In the genomic region with DNA sequence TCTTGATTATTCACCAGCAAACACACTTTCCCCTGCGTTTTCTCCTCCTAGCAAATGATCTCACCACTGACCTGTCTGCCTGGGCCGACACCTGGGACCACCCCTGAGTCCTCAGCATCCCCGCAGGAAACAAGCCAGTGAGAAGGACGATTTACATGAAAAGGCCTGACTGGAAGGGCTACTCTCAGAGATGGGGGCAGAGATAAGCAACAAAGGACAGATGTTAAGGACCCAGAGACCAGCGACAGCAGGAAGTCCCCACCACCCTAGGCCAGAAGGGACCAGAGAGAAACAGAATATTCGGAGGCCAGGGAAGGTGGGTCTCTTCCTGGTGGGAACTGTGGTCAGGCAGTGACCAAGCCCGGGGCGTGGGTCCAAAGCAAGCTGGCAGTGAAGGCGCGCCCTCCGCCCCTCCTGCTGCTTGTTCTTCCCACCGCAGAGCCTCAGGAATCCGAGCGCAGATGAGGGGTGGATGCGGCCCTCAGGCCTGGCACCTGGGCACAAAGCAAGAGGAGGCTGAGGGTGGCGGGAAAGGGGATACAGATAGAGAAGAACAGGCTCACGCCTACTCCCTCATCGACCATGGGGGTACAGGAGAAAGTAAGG, we compare ENCODE assay signal across 16 cellular contexts. TPM values are rescaled to one million over a fixed set of nuclear protein-coding genes. Genes with fewer than 3 reads are reported as not detected.
DNase-seq lines count a peak whose midpoint lies in the region; ATAC-seq, FAIRE-seq and TF ChIP-seq lines count a peak whose summit lies in the region.
"Had no signal": no experiment of that assay in that cellular context is flagged by ENCODE, and none has a peak within 500 bp of the region (broad histone marks: within the 10 kb centered on the region; RNA-seq: fewer than 3 reads in every experiment).

No MANE protein-coding gene starts in this region.

- H3K18ac ChIP-seq in H1 (ENCODE audit: extremely low read depth, low read length): no peak overlapping the region

- no peak for TF ChIP-seq POLR2A in H1 (IDR thresholded peaks at IDR 0.05; ENCODE audit: control extremely low read depth in 1 of 2, low read depth in 2 of 2, low read length in 2 of 2)

- H4K20me1 ChIP-seq in GM23338 (replicated peaks; ENCODE audit: insufficient read depth) (no peaks in the 10 kb centered on the region), H1 (replicated peaks in 1 of 2; ENCODE audit: control insufficient read depth in 1 of 2, insufficient read depth in 2 of 2, low read length in 2 of 2) (peaks cover 0 to 2% of the 10 kb centered on the region in 2 experiments), osteoblast (ENCODE audit: insufficient read depth, low read length) (no peaks in the 10 kb centered on the region)
- H4K20me1 ChIP-seq: BLaER1 had no signal

- H3K27me3 ChIP-seq in GM23338 (ENCODE audit: insufficient read depth) (no peaks in the 10 kb centered on the region), H1 (replicated peaks in 1 of 4; ENCODE audit: control insufficient read depth in 3 of 4, extremely low read depth in 1 of 4, insufficient read depth in 3 of 4, low read length in 3 of 4) (no peaks in the 10 kb centered on the region), osteoblast (ENCODE audit: insufficient read depth, low read length) (no peaks in the 10 kb centered on the region)
- H3K27me3 ChIP-seq: BLaER1 had no signal

- TF ChIP-seq RAD21 in H1 (IDR thresholded peaks at IDR 0.05 in 1 of 2, conservative IDR thresholded peaks at IDR 0.05 in 1 of 2; ENCODE audit: low read depth in 2 of 2, low read length in 2 of 2): no peak

- H3K4me2 ChIP-seq in GM23338: peak overlapping the region; percentile 52
- peak overlapping the region in 1 of 2 experiments; percentile 16; a peak in 1 of 4 replicates for H3K4me2 ChIP-seq in H1 (ENCODE audit: insufficient read depth in 1 of 2, low read depth in 2 of 2, low read length in 2 of 2)
- H3K4me2 ChIP-seq in osteoblast (ENCODE audit: insufficient read depth, low read length): no peak overlapping the region
- H3K4me2 ChIP-seq: BLaER1 had no signal

- no peak overlapping the region for H2BK120ac ChIP-seq in H1 (replicated peaks; ENCODE audit: low read depth, low read length)

- H2AK5ac ChIP-seq in H1 (ENCODE audit: low read depth, low read length): no peak overlapping the region

- H3K4me3 ChIP-seq in GM23338 (no peak overlapping the region), H1 (ENCODE audit: extremely low read depth in 1 of 4, insufficient read depth in 2 of 4, low read depth in 3 of 4, low read length in 4 of 4) (no peak overlapping the region), osteoblast (ENCODE audit: insufficient read depth, low read length) (no peak overlapping the region), coronary artery (no peak overlapping the region)
- H3K4me3 ChIP-seq: BLaER1, GM23248, HAP-1 had no signal

- no peak overlapping the region for H3K23ac ChIP-seq in H1 (ENCODE audit: insufficient read length)

- peaks cover 7% of the 10 kb centered on the region; the same call in 1 of the 2 replicates for H3K36me3 ChIP-seq in GM23338 (ENCODE audit: insufficient read depth)
- H3K36me3 ChIP-seq in H1 (ENCODE audit: control insufficient read depth in 2 of 4, insufficient read depth in 4 of 4, low read length in 3 of 4): no peaks in the 10 kb centered on the region
- no peaks in the 10 kb centered on the region for H3K36me3 ChIP-seq in osteoblast (ENCODE audit: insufficient read depth, low read length)
- H3K36me3 ChIP-seq: HAP-1 had no signal

- CTCF ChIA-PET in H1 (lab: Charles Lee; ENCODE audit: partially characterized antibody): interaction anchor here (0.8 to 1.4 kb wide), 5 partner anchors 11 to 43 kb away, joined by 3 to 4 read pairs (median 3); no protein-coding TSS in a partner anchor

- H4K91ac ChIP-seq in H1 (replicated peaks; ENCODE audit: insufficient read length, low read length): no peak overlapping the region

- H3K9me2 ChIP-seq in GM23338 (ENCODE audit: insufficient read depth): no peaks in the 10 kb centered on the region

- H3K9me3 ChIP-seq in H1 (ENCODE audit: insufficient read depth in 2 of 2, low read depth in 1 of 2, low read length in 1 of 2) (no peaks in the 10 kb centered on the region; a peak in 1 of 4 replicates), osteoblast (ENCODE audit: low read depth, low read length) (no peaks in the 10 kb centered on the region)

- no peak overlapping the region; the same call in 1 of the 2 replicates for H2BK20ac ChIP-seq in H1 (ENCODE audit: low read length)

- H3K36me3 Mint-ChIP-seq in GM23338 (ENCODE audit: low read depth): peaks cover 23% of the 10 kb centered on the region

- no peak for TF ChIP-seq CTCF in GM23338 (conservative IDR thresholded peaks at IDR 0.05; ENCODE audit: low read depth in 2 of 2)
- TF ChIP-seq CTCF in H1 (IDR thresholded peaks at IDR 0.05; ENCODE audit: control extremely low read depth in 1 of 3, insufficient read depth in 1 of 3, low read depth in 1 of 3, low read length in 3 of 3): no peak
- no peak for TF ChIP-seq CTCF in osteoblast (IDR thresholded peaks at IDR 0.05; ENCODE audit: extremely low read depth, low read depth, low read length)
- no peak for TF ChIP-seq CTCF in coronary artery (IDR thresholded peaks at IDR 0.05)

- peaks cover 18% of the 10 kb centered on the region for H3K27me3 Mint-ChIP-seq in GM23338 (ENCODE audit: insufficient read depth, low read depth, poor library complexity)
- H3K27me3 Mint-ChIP-seq: CD4-positive, alpha-beta memory T cell had no signal

- TF ChIP-seq EP300 in H1 (IDR thresholded peaks at IDR 0.05; ENCODE audit: borderline replicate concordance in 1 of 2, low read depth in 2 of 2, low read length in 2 of 2): no peak

- 0 out of 2 replicates have a peak, but pooled peaks cover 4% of the 10 kb centered on the region for H3F3A ChIP-seq in GM23338 (replicated peaks; ENCODE audit: low read depth)

- ATAC-seq in GM23338: peak; percentile 19

- no peak overlapping the region for H2BK15ac ChIP-seq in H1 (ENCODE audit: low read length)

- no peak overlapping the region for H2AFZ ChIP-seq in GM23338
- no peak overlapping the region for H2AFZ ChIP-seq in H1 (ENCODE audit: low read length)
- no peak overlapping the region for H2AFZ ChIP-seq in osteoblast (ENCODE audit: low read length)
- H2AFZ ChIP-seq: GM23248 had no signal

- H3K27ac ChIP-seq in GM23338 (ENCODE audit: low read depth) (peak overlapping the region; percentile 59; the same call in 1 of the 2 replicates), H1 (ENCODE audit: low read depth, low read length) (no peak overlapping the region), osteoblast (ENCODE audit: low read depth, low read length) (no peak overlapping the region), coronary artery (no peak overlapping the region)
- H3K27ac ChIP-seq: BLaER1, GM23248 had no signal

- DNase-seq in GM23338 (ENCODE audit: low spot score): peak; percentile 56
- no peak for DNase-seq in H1 (ENCODE audit: low read depth in 1 of 2, low spot score in 2 of 2)
- DNase-seq in iPS-NIHi7 (ENCODE audit: extremely low spot score): peak; percentile 39
- DNase-seq in osteoblast (ENCODE audit: insufficient read length, low spot score, missing footprints): peak; percentile 59
- DNase-seq in NCI-H748 (lab: John Stamatoyannopoulos, UW; ENCODE audit: unreplicated experiment): no peak
- DNase-seq in coronary artery (ENCODE audit: low spot score): no peak
- no peak for DNase-seq in T-helper 2 cell
- DNase-seq: 8988T, DMS153, DMS79, GF-D8, GM23248 had no signal

- peak overlapping the region; percentile 29 for H3K4me3 Mint-ChIP-seq in GM23338
- H3K4me3 Mint-ChIP-seq: CD14-positive monocyte; CD4-positive, alpha-beta memory T cell had no signal

- no peak overlapping the region for H4K8ac ChIP-seq in H1 (ENCODE audit: extremely low read depth, insufficient read depth, low read length)

- no peaks in the 10 kb centered on the region for H3K79me1 ChIP-seq in H1 (ENCODE audit: low read depth, low read length)

- peaks cover 40% of the 10 kb centered on the region for H3K4me1 Mint-ChIP-seq in GM23338
- H3K4me1 Mint-ChIP-seq: CD14-positive monocyte had no signal

- no peak overlapping the region for H2BK5ac ChIP-seq in H1 (ENCODE audit: low read depth, low read length)

- no peak overlapping the region for H3K27ac Mint-ChIP-seq in GM23338
- H3K27ac Mint-ChIP-seq: CD14-positive monocyte had no signal

- H2BK12ac ChIP-seq in H1 (ENCODE audit: low read depth, low read length): no peak overlapping the region

- H3K56ac ChIP-seq in H1 (replicated peaks; ENCODE audit: insufficient read length, low read depth, low read length): no peak overlapping the region

- no peak overlapping the region for H3K9ac ChIP-seq in H1 (replicated peaks in 1 of 4; ENCODE audit: extremely low read depth in 1 of 4, low read depth in 3 of 4, low read length in 3 of 4)
- H3K9ac ChIP-seq: BLaER1, GM23248 had no signal

- H3K9me3 Mint-ChIP-seq in GM23338: peaks cover 7% of the 10 kb centered on the region

- no peaks in the 10 kb centered on the region for H3K79me2 ChIP-seq in GM23338 (replicated peaks; ENCODE audit: insufficient read depth)
- H3K79me2 ChIP-seq in H1 (ENCODE audit: control insufficient read depth in 1 of 2, insufficient read depth in 2 of 2, low read length in 2 of 2): no peaks in the 10 kb centered on the region
- no peaks in the 10 kb centered on the region for H3K79me2 ChIP-seq in osteoblast (ENCODE audit: insufficient read depth, low read length)

- no peak overlapping the region for H4K5ac ChIP-seq in H1 (ENCODE audit: insufficient read length, low read depth, low read length)

- FAIRE-seq in H1 (lab: Jason Lieb, UNC): no peak

- POLR2A ChIA-PET in H1 (lab: Charles Lee; ENCODE audit: partially characterized antibody): no interaction called here

- H3K14ac ChIP-seq in H1 (ENCODE audit: insufficient read length): no peak overlapping the region

- no peak overlapping the region for H3K4ac ChIP-seq in H1 (replicated peaks; ENCODE audit: insufficient read length, low read depth, low read length)

- WGBS in H1 (ENCODE audit: extremely low coverage in 1 of 2, insufficient coverage in 1 of 2, insufficient read length in 1 of 2, insufficient replicate concordance in 2 of 2, low coverage in 1 of 2, low lambda C conversion rate in 2 of 2, missing lambda C conversion rate in 1 of 2), 2 experiments: 58% methylated on average over 18 of the region's 18 CpGs; no CpG with 5 or more reads in 1 of the 2 experiments

- peaks cover 37% of the 10 kb centered on the region for H3K4me1 ChIP-seq in GM23338 (ENCODE audit: insufficient read depth)
- H3K4me1 ChIP-seq in H1 (replicated peaks in 1 of 4; ENCODE audit: control insufficient read depth in 3 of 4, insufficient read depth in 4 of 4, low read length in 3 of 4): peaks cover 4 to 27% (median 21%) of the 10 kb centered on the region in 4 experiments; a peak in 6 of 7 replicates
- no peaks in the 10 kb centered on the region for H3K4me1 ChIP-seq in osteoblast (ENCODE audit: insufficient read depth, low read length)
- H3K4me1 ChIP-seq: BLaER1, HAP-1 had no signal

- H3K23me2 ChIP-seq in H1 (ENCODE audit: low read depth, low read length): no peaks in the 10 kb centered on the region; the same call in 1 of the 2 replicates

RNA-seq across cellular contexts. Expression of a gene that starts 55.8 kb away (rescaled TPM):
- total RNA-seq in GM23338 (2014; rRNA removed; shearing (Covaris generic)): 23.9 and 35.4 TPM in 2 replicates
- polyA plus RNA-seq in GM23338 (2016; fragmentation: Nextera tagmentation; extraction: Ambion mirVana): 16.4 and 17.7 TPM in 2 replicates
- 22.0 and 26.3 TPM in 2 replicates for total RNA-seq in H1 (2021; fragmentation: NEBNext Ultra II Directional; extraction: Animal tissue kit (Norgen Biotek cat#: 25700))
- polyA plus RNA-seq in H1 (2011; rRNA removed): 13.9 and 20.0 TPM in 2 replicates
- 20.8 TPM for polyA plus RNA-seq in H1 (2011; cell fraction: cytosol; rRNA removed)
- polyA plus RNA-seq in H1 (2011; cell fraction: nucleus; rRNA removed): 13.3 TPM
- polyA plus RNA-seq in H1 (2012, experiment 1 of 2): 14.6 to 22.0 TPM (median 17.8 TPM) in 4 replicates
- 3.5 TPM for polyA plus RNA-seq in H1 (2012, experiment 2 of 2)
- 19.0 TPM for polyA plus RNA-seq in H1 (2013, experiment 1 of 2)
- 17.5 TPM for polyA plus RNA-seq in H1 (2013, experiment 2 of 2)
- 13.7 and 18.8 TPM in 2 replicates for polyA minus RNA-seq in H1 (2011; rRNA and poly(A)+ RNA removed)
- 8.4 TPM for polyA minus RNA-seq in H1 (2011; cell fraction: cytosol; rRNA and poly(A)+ RNA removed)
- polyA minus RNA-seq in H1 (2011; cell fraction: nucleus; rRNA and poly(A)+ RNA removed): 10.2 TPM
- total RNA-seq in osteoblast: 31.2 and 43.8 TPM in 2 replicates

Comparison
In these comparisons a context has a peak if more than half of its experiments do, and no peak if none do; other contexts are left out.
1. DNase-seq: peak in GM23338 (single experiment), iPS-NIHi7 (single experiment) and osteoblast (single experiment); none in H1 (0 of 2), NCI-H748 (single experiment), coronary artery (single experiment) and T-helper 2 cell (0 of 5).